In genomic region chr14:53183611-53184010, GRCh38 we compare ENCODE assay signal across 23 cellular contexts. TPM values are rescaled to one million over a fixed set of nuclear protein-coding genes. Genes with fewer than 3 reads are reported as not detected.
DNase-seq lines count a peak whose midpoint lies in the region; FAIRE-seq and TF ChIP-seq lines count a peak whose summit lies in the region.
"Had no signal": no experiment of that assay in that cellular context is flagged by ENCODE, and none has a peak within 500 bp of the region (broad histone marks: within the 10 kb centered on the region; RNA-seq: fewer than 3 reads in every experiment).

No MANE protein-coding gene starts in this region.

- intact Hi-C loops in activated CD4-positive, alpha-beta memory T cell treated with anti-CD3 and anti-CD28 coated beads for 36 hours (cut with micrococcal nuclease), result loop anchor here (5.0 kb wide), 1 partner anchor 34 kb away; no protein-coding TSS in a partner anchor
- intact Hi-C loops in esophagus muscularis mucosa (cut with DNase I) (no loop called here), kidney (cut with DNase I) (no loop called here)

- 84% methylated on average over 2 of the region's 2 CpGs for WGBS in esophagus muscularis mucosa

- no peaks in the 10 kb centered on the region for H3K36me3 ChIP-seq in esophagus muscularis mucosa
- no peaks in the 10 kb centered on the region for H3K36me3 ChIP-seq in kidney (ENCODE audit: control insufficient read depth in 1 of 2, insufficient read depth in 2 of 2, low read length in 2 of 2)
- H3K36me3 ChIP-seq: brain microvascular endothelial cell, upper lobe of right lung had no signal

- CTCF ChIA-PET in activated CD4-positive, alpha-beta memory T cell treated with anti-CD3 and anti-CD28 coated beads for 36 hours (lab: Charles Lee), result no interaction called here
- CTCF ChIA-PET in activated CD4-positive, alpha-beta memory T cell treated with anti-CD3 and anti-CD28 coated beads, Interleukin-2, amount 10 ng/mL, durations not matched to agents 7 days and 5 days (lab: Charles Lee), result no interaction called here

- no peaks in the 10 kb centered on the region for H3K27me3 ChIP-seq in esophagus muscularis mucosa
- H3K27me3 ChIP-seq: brain microvascular endothelial cell, upper lobe of right lung had no signal

- peaks cover 3% of the 10 kb centered on the region for H3K9me3 Mint-ChIP-seq in activated CD4-positive, alpha-beta memory T cell treated with anti-CD3 and anti-CD28 coated beads for 36 hours
- peaks cover 5% of the 10 kb centered on the region for H3K9me3 Mint-ChIP-seq in activated CD4-positive, alpha-beta memory T cell treated with anti-CD3 and anti-CD28 coated beads, Interleukin-2, amount 10 ng/mL, durations not matched to agents 7 days and 5 days

- H3K9ac ChIP-seq in kidney (ENCODE audit: low read length in 2 of 2), result no peak overlapping the region

- POLR2A ChIA-PET in activated CD4-positive, alpha-beta memory T cell treated with anti-CD3 and anti-CD28 coated beads for 36 hours (lab: Charles Lee), result interaction anchor here (1.1 to 1.5 kb wide), 3 partner anchors 12 to 34 kb away, joined by 3 to 5 read pairs (median 3); no protein-coding TSS in a partner anchor
- POLR2A ChIA-PET in activated CD4-positive, alpha-beta memory T cell treated with anti-CD3 and anti-CD28 coated beads, Interleukin-2, amount 10 ng/mL, durations not matched to agents 7 days and 5 days (lab: Charles Lee), result interaction anchor here (0.8 kb wide), 1 partner anchor 74 kb away, joined by 3 read pairs; no protein-coding TSS in a partner anchor

- no peak for TF ChIP-seq CTCF in fibroblast of the aortic adventitia (IDR thresholded peaks at IDR 0.05; ENCODE audit: insufficient read depth, low read length)
- TF ChIP-seq CTCF in esophagus muscularis mucosa (IDR thresholded peaks at IDR 0.05), result no peak
- TF ChIP-seq CTCF in kidney (IDR thresholded peaks at IDR 0.05; ENCODE audit: borderline replicate concordance, extremely low read depth, insufficient read depth), result no peak

- H3K27ac ChIP-seq in esophagus muscularis mucosa (replicated peaks in 1 of 4) (no peak overlapping the region), kidney (ENCODE audit: low read depth in 2 of 2, low read length in 2 of 2) (no peak overlapping the region)
- H3K27ac ChIP-seq: brain microvascular endothelial cell, upper lobe of right lung had no signal

- H3K36me3 Mint-ChIP-seq in activated CD4-positive, alpha-beta memory T cell treated with anti-CD3 and anti-CD28 coated beads for 36 hours, result peaks cover 4% of the 10 kb centered on the region
- H3K36me3 Mint-ChIP-seq in activated CD4-positive, alpha-beta memory T cell treated with anti-CD3 and anti-CD28 coated beads, Interleukin-2, amount 10 ng/mL, durations not matched to agents 7 days and 5 days (ENCODE audit: low read depth), result peaks cover 7% of the 10 kb centered on the region

- H3K27me3 Mint-ChIP-seq in activated CD4-positive, alpha-beta memory T cell treated with anti-CD3 and anti-CD28 coated beads for 36 hours, result peaks cover 4% of the 10 kb centered on the region
- no peaks in the 10 kb centered on the region for H3K27me3 Mint-ChIP-seq in activated CD4-positive, alpha-beta memory T cell treated with anti-CD3 and anti-CD28 coated beads, Interleukin-2, amount 10 ng/mL, durations not matched to agents 7 days and 5 days
- H3K27me3 Mint-ChIP-seq: activated naive CD8-positive, alpha-beta T cell treated with anti-CD3 and anti-CD28 coated beads, Interleukin-2, amount 10 ng/mL, durations not matched to agents 7 days and 5 days had no signal

- DNase-seq in activated CD4-positive, alpha-beta memory T cell treated with anti-CD3 and anti-CD28 coated beads for 36 hours, result no peak
- no peak for DNase-seq in activated CD4-positive, alpha-beta memory T cell treated with anti-CD3 and anti-CD28 coated beads, Interleukin-2, amount 10 ng/mL, durations not matched to agents 7 days and 5 days
- DNase-seq in RPMI7951 (ENCODE audit: low read depth) (peak; percentile 29), fibroblast of the aortic adventitia (ENCODE audit: low read depth) (peak; percentile 9), NCI-H2196 (lab: John Stamatoyannopoulos, UW; ENCODE audit: unreplicated experiment) (no peak), esophagus muscularis mucosa (ENCODE audit: extremely low spot score) (no peak), NCI-H2227 (lab: John Stamatoyannopoulos, UW; ENCODE audit: unreplicated experiment) (no peak), kidney (no peak)
- DNase-seq: 8988T; activated CD4-positive, CD25-positive, alpha-beta regulatory T cell treated with anti-CD3 and anti-CD28 coated beads, Interleukin-2, amount 50 U/mL, for 72 hours; activated naive CD8-positive, alpha-beta T cell treated with anti-CD3 and anti-CD28 coated beads, Interleukin-2, amount 10 ng/mL, durations not matched to agents 7 days and 5 days; brain microvascular endothelial cell; C1 segment of cervical spinal cord; cortex of kidney; immature natural killer cell; NCI-H1436; NCI-H2171; NCI-H526 treated with DMSO at 0.1 percent for 48 hours; nucleus accumbens; upper lobe of right lung had no signal

- H3K4me3 Mint-ChIP-seq in activated CD4-positive, alpha-beta memory T cell treated with anti-CD3 and anti-CD28 coated beads for 36 hours, result no peak overlapping the region
- H3K4me3 Mint-ChIP-seq in activated CD4-positive, alpha-beta memory T cell treated with anti-CD3 and anti-CD28 coated beads, Interleukin-2, amount 10 ng/mL, durations not matched to agents 7 days and 5 days, result no peak overlapping the region
- H3K4me3 Mint-ChIP-seq: activated naive CD8-positive, alpha-beta T cell treated with anti-CD3 and anti-CD28 coated beads, Interleukin-2, amount 10 ng/mL, durations not matched to agents 7 days and 5 days; immature natural killer cell had no signal

- no peak for TF ChIP-seq EP300 in esophagus muscularis mucosa (IDR thresholded peaks at IDR 0.05)

- TF ChIP-seq POLR2A in esophagus muscularis mucosa (IDR thresholded peaks at IDR 0.05; ENCODE audit: low read depth), result no peak

- H3K27ac Mint-ChIP-seq in activated CD4-positive, alpha-beta memory T cell treated with anti-CD3 and anti-CD28 coated beads for 36 hours, result peak overlapping the region; percentile 42
- no peak overlapping the region for H3K27ac Mint-ChIP-seq in activated CD4-positive, alpha-beta memory T cell treated with anti-CD3 and anti-CD28 coated beads, Interleukin-2, amount 10 ng/mL, durations not matched to agents 7 days and 5 days
- H3K27ac Mint-ChIP-seq: activated naive CD8-positive, alpha-beta T cell treated with anti-CD3 and anti-CD28 coated beads, Interleukin-2, amount 10 ng/mL, durations not matched to agents 7 days and 5 days; immature natural killer cell had no signal

- peaks cover 55% of the 10 kb centered on the region for H3K4me1 Mint-ChIP-seq in activated CD4-positive, alpha-beta memory T cell treated with anti-CD3 and anti-CD28 coated beads for 36 hours (ENCODE audit: low read depth)
- peaks cover 23% of the 10 kb centered on the region for H3K4me1 Mint-ChIP-seq in activated CD4-positive, alpha-beta memory T cell treated with anti-CD3 and anti-CD28 coated beads, Interleukin-2, amount 10 ng/mL, durations not matched to agents 7 days and 5 days

- H3K9me3 ChIP-seq in esophagus muscularis mucosa (no peaks in the 10 kb centered on the region), kidney (ENCODE audit: control insufficient read depth in 1 of 2, low read length in 2 of 2) (no peaks in the 10 kb centered on the region)
- H3K9me3 ChIP-seq: upper lobe of right lung had no signal

- no peaks in the 10 kb centered on the region for H3K4me1 ChIP-seq in esophagus muscularis mucosa
- H3K4me1 ChIP-seq in kidney (ENCODE audit: control insufficient read depth in 1 of 2, insufficient read depth in 1 of 2, low read depth in 1 of 2, low read length in 2 of 2), result no peaks in the 10 kb centered on the region
- H3K4me1 ChIP-seq: upper lobe of right lung had no signal

- H3K4me3 ChIP-seq in fibroblast of the aortic adventitia (ENCODE audit: low read depth, low read length) (no peak overlapping the region), esophagus muscularis mucosa (no peak overlapping the region), kidney (ENCODE audit: low read length in 2 of 2) (no peak overlapping the region)
- H3K4me3 ChIP-seq: upper lobe of right lung had no signal

- no peak for FAIRE-seq in kidney (lab: Jason Lieb, UNC)
- FAIRE-seq: GM12892, H1, HepG2 had no signal

RNA-seq across cellular contexts. Expression of gene DDHD1, which starts 30.5 kb away (rescaled TPM):
- 10 to 100 TPM; 40.6 to 42.7 TPM for total RNA-seq in activated CD4-positive, alpha-beta memory T cell treated with anti-CD3 and anti-CD28 coated beads for 36 hours
- total RNA-seq in activated CD4-positive, alpha-beta memory T cell treated with anti-CD3 and anti-CD28 coated beads, Interleukin-2, amount 10 ng/mL, durations not matched to agents 7 days and 5 days, result 10 to 100 TPM; 53.6 to 58.5 TPM
- total RNA-seq in RPMI7951 (2014; rRNA removed; shearing (Covaris generic)), result 12.4 and 14.9 TPM in 2 replicates
- total RNA-seq in fibroblast of the aortic adventitia (ENCODE audit: low replicate concordance) (15.0 and 47.8 TPM in 2 replicates), esophagus muscularis mucosa (10 to 100 TPM; 15.4 to 19.9 (median 16.2) TPM), kidney (11.9 TPM)
- polyA plus RNA-seq in kidney (ENCODE audit: insufficient read depth, low read depth, low replicate concordance), result 2.1 TPM

Comparison
In these comparisons a context has a peak if more than half of its experiments do, and no peak if none do; other contexts are left out.
1. DNase-seq: peak in RPMI7951 (single experiment) and fibroblast of the aortic adventitia (single experiment); none in activated CD4-positive, alpha-beta memory T cell treated with anti-CD3 and anti-CD28 coated beads for 36 hours (single experiment), activated CD4-positive, alpha-beta memory T cell treated with anti-CD3 and anti-CD28 coated beads, Interleukin-2, amount 10 ng/mL, durations not matched to agents 7 days and 5 days (single experiment), NCI-H2196 (single experiment), esophagus muscularis mucosa (single experiment), NCI-H2227 (single experiment) and kidney (single experiment).